ENCODE assay signal across 16 cellular contexts in the genomic region with DNA sequence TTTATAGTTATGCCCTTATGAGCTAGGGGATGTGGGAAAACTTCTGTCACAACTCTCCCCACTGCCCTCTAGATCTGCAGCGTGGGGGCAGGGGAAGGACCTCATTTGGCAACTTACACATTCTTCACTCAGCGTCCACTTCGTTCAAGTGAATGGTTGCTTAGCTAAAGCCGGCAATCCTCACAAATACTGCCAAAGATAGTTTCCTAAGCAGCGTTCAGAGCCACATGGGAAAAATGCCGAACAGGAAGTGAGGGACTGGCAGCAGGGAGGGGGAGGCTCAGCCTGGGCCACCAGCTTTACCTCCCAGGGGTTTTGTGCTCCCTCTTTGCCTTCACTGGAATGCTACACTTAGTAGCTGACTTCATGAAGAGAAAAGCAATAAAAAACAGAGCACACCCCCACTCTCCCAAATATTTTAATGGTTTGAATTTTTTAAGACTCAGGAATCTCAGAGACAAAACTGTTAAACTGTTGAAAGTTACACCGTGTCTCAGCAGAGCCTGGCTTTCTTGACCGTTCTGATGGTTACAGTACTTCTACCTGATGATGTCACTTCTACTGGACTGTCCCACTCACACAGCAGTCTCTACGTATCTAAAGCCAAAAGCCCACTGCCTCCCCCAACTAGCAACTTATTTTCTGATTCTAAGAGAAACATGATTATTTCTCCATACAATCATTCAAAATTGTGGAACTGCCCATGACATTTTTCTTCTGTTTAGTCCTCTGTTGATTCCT. TPM values are rescaled to one million over a fixed set of nuclear protein-coding genes. Genes with fewer than 3 reads are reported as not detected.
DNase-seq lines count a peak whose midpoint lies in the region; ATAC-seq and TF ChIP-seq lines count a peak whose summit lies in the region.
"Had no signal": no experiment of that assay in that cellular context is flagged by ENCODE, and none has a peak within 500 bp of the region (broad histone marks: within the 10 kb centered on the region; RNA-seq: fewer than 3 reads in every experiment).

No MANE protein-coding gene starts in this region.

- H3K4me3 Mint-ChIP-seq in WTC11 = no peak overlapping the region
- H3K4me3 Mint-ChIP-seq: dendritic cell treated with granulocyte-macrophage colony-stimulating factor and Interleukin-4, amounts not matched to agents 40 ng/mL and 50 ng/mL, for 4 days had no signal

- no peak overlapping the region for H3K9ac ChIP-seq in parathyroid adenoma

- peak overlapping the region; percentile 10; the same call in 1 of the 2 replicates for H3K27ac ChIP-seq in C4-2B
- no peak overlapping the region for H3K27ac ChIP-seq in parathyroid adenoma
- H3K27ac ChIP-seq in transverse colon = no peak overlapping the region
- H3K27ac ChIP-seq: gastrocnemius medialis, right lobe of liver had no signal

- no peaks in the 10 kb centered on the region for H3K27me3 Mint-ChIP-seq in WTC11 (ENCODE audit: low read depth)
- H3K27me3 Mint-ChIP-seq: dendritic cell treated with granulocyte-macrophage colony-stimulating factor and Interleukin-4, amounts not matched to agents 40 ng/mL and 50 ng/mL, for 4 days had no signal

- H3K36me3 ChIP-seq in parathyroid adenoma (ENCODE audit: control insufficient read depth, insufficient read depth, low read length) = no peaks in the 10 kb centered on the region
- no peaks in the 10 kb centered on the region for H3K36me3 ChIP-seq in transverse colon
- H3K36me3 ChIP-seq: gastrocnemius medialis, right lobe of liver had no signal

- intact Hi-C loops in left cardiac atrium (cut with DNase I) (no loop called here), transverse colon (cut with DNase I; ENCODE audit: low total_unique reads) (loop anchor here (1.0 kb wide), 1 partner anchor 28 kb away; no protein-coding TSS in a partner anchor)

- ATAC-seq in WTC11 (peak; percentile 83), left cardiac atrium (peak; percentile 65 to 89), GM18519 (IDR thresholded peaks at IDR 0.05; ENCODE audit: low FRiP score, unreplicated experiment) (no peak)
- ATAC-seq: gastrocnemius medialis had no signal

- no peaks in the 10 kb centered on the region for H3K79me2 ChIP-seq in parathyroid adenoma

- no peaks in the 10 kb centered on the region for H3K9me3 Mint-ChIP-seq in WTC11
- H3K9me3 Mint-ChIP-seq: activated T-helper 2 cell treated with anti-CD3 and anti-CD28 coated beads, Interferon-gamma antibody, Interleukin-2, Interleukin-4, amounts not matched to agents 10 μg/mL and 5 μg/mL and 100 μg/mL, durations not matched to agents 14 hours and 24 hours and 36 hours; dendritic cell treated with granulocyte-macrophage colony-stimulating factor and Interleukin-4, amounts not matched to agents 40 ng/mL and 50 ng/mL, for 4 days had no signal

- H3K27me3 ChIP-seq in parathyroid adenoma (ENCODE audit: control insufficient read depth, insufficient read depth, low read length) = no peaks in the 10 kb centered on the region
- no peaks in the 10 kb centered on the region for H3K27me3 ChIP-seq in transverse colon
- H3K27me3 ChIP-seq: gastrocnemius medialis, right lobe of liver had no signal

- TF ChIP-seq CTCF in C4-2B (conservative IDR thresholded peaks at IDR 0.05) = no peak
- no peak for TF ChIP-seq CTCF in WTC11 (IDR thresholded peaks at IDR 0.05)
- no peak for TF ChIP-seq CTCF in parathyroid adenoma (IDR thresholded peaks at IDR 0.05)
- no peak for TF ChIP-seq CTCF in transverse colon (IDR thresholded peaks at IDR 0.05)

- peak overlapping the region; percentile 52 for H3K27ac Mint-ChIP-seq in WTC11
- H3K27ac Mint-ChIP-seq: activated T-helper 2 cell treated with anti-CD3 and anti-CD28 coated beads, Interferon-gamma antibody, Interleukin-2, Interleukin-4, amounts not matched to agents 10 μg/mL and 5 μg/mL and 100 μg/mL, durations not matched to agents 14 hours and 24 hours and 36 hours; dendritic cell treated with granulocyte-macrophage colony-stimulating factor and Interleukin-4, amounts not matched to agents 40 ng/mL and 50 ng/mL, for 4 days had no signal

- TF ChIP-seq POLR2A in transverse colon (IDR thresholded peaks at IDR 0.05) = no peak

- CTCF ChIA-PET in WTC11 (lab: Charles Lee) = interaction anchor here (0.9 kb wide), 1 partner anchor 251 kb away, joined by 4 read pairs; no protein-coding TSS in a partner anchor

- peak; percentile 24 for DNase-seq in WTC11 (ENCODE audit: low spot score)
- peak; percentile 34 for DNase-seq in left cardiac atrium
- DNase-seq in transverse colon = no peak
- no peak for DNase-seq in activated effector memory CD4-positive, alpha-beta T cell treated with Interleukin-2 at 50 U/mL for 16 hours
- DNase-seq in KBM-7 = no peak
- DNase-seq: activated CD4-positive, alpha-beta T cell treated with anti-CD3 and anti-CD28 coated beads for 48 hours; EL; gastrocnemius medialis; mammary epithelial cell; NCI-H1105 treated with DMSO at 0.1 percent for 48 hours had no signal

- H3K4me3 ChIP-seq in parathyroid adenoma (ENCODE audit: low read depth, low read length) (no peak overlapping the region), transverse colon (no peak overlapping the region)
- H3K4me3 ChIP-seq: right lobe of liver had no signal

- H3K4me2 ChIP-seq in parathyroid adenoma (ENCODE audit: low read length) = peak overlapping the region; percentile 41

- WGBS in transverse colon (ENCODE audit: low coverage in 1 of 2), 2 donors = 47 to 52% methylated on average over 7 to 9 of the region's 9 CpGs

- H3K36me3 Mint-ChIP-seq in WTC11 = no peaks in the 10 kb centered on the region

- H3K4me1 ChIP-seq in parathyroid adenoma (no peaks in the 10 kb centered on the region), transverse colon (no peaks in the 10 kb centered on the region)
- H3K4me1 ChIP-seq: gastrocnemius medialis, right lobe of liver had no signal

- peaks cover 29% of the 10 kb centered on the region for H3K4me1 Mint-ChIP-seq in WTC11

- in situ Hi-C loops in transverse colon (cut with MboI; ENCODE audit: low pct_ligation_motif_present in 1 of 4, low pct_unique_long_range_greater_than_20kb in 1 of 4, low sequenced_read_pairs in 3 of 4) (loop anchor here in 1 of 4 donors (25.0 kb wide), 1 partner anchor 258 kb away; no protein-coding TSS in a partner anchor), KBM-7 (cut with MboI; ENCODE audit: low pct_unique_long_range_greater_than_20kb, low sequenced_read_pairs) (no loop called here)

- POLR2A ChIA-PET in WTC11 (lab: Charles Lee) = no interaction called here

- no peaks in the 10 kb centered on the region for H3K9me3 ChIP-seq in parathyroid adenoma (ENCODE audit: control insufficient read depth, low read length)
- no peaks in the 10 kb centered on the region for H3K9me3 ChIP-seq in transverse colon
- H3K9me3 ChIP-seq: gastrocnemius medialis, right lobe of liver had no signal

- no peak for TF ChIP-seq EP300 in transverse colon (IDR thresholded peaks at IDR 0.05; ENCODE audit: low read depth)

- H2AFZ ChIP-seq in parathyroid adenoma = no peak overlapping the region

TF ChIP-seq in WTC11, 78 proteins besides CTCF, POLR2A, EP300 and RAD21 (continues in another document):
- TF ChIP-seq, protein P1, sequence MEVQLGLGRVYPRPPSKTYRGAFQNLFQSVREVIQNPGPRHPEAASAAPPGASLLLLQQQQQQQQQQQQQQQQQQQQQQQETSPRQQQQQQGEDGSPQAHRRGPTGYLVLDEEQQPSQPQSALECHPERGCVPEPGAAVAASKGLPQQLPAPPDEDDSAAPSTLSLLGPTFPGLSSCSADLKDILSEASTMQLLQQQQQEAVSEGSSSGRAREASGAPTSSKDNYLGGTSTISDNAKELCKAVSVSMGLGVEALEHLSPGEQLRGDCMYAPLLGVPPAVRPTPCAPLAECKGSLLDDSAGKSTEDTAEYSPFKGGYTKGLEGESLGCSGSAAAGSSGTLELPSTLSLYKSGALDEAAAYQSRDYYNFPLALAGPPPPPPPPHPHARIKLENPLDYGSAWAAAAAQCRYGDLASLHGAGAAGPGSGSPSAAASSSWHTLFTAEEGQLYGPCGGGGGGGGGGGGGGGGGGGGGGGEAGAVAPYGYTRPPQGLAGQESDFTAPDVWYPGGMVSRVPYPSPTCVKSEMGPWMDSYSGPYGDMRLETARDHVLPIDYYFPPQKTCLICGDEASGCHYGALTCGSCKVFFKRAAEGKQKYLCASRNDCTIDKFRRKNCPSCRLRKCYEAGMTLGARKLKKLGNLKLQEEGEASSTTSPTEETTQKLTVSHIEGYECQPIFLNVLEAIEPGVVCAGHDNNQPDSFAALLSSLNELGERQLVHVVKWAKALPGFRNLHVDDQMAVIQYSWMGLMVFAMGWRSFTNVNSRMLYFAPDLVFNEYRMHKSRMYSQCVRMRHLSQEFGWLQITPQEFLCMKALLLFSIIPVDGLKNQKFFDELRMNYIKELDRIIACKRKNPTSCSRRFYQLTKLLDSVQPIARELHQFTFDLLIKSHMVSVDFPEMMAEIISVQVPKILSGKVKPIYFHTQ (CRISPR knock-in tag; IDR thresholded peaks at IDR 0.05) = no peak
- TF ChIP-seq, protein P2, sequence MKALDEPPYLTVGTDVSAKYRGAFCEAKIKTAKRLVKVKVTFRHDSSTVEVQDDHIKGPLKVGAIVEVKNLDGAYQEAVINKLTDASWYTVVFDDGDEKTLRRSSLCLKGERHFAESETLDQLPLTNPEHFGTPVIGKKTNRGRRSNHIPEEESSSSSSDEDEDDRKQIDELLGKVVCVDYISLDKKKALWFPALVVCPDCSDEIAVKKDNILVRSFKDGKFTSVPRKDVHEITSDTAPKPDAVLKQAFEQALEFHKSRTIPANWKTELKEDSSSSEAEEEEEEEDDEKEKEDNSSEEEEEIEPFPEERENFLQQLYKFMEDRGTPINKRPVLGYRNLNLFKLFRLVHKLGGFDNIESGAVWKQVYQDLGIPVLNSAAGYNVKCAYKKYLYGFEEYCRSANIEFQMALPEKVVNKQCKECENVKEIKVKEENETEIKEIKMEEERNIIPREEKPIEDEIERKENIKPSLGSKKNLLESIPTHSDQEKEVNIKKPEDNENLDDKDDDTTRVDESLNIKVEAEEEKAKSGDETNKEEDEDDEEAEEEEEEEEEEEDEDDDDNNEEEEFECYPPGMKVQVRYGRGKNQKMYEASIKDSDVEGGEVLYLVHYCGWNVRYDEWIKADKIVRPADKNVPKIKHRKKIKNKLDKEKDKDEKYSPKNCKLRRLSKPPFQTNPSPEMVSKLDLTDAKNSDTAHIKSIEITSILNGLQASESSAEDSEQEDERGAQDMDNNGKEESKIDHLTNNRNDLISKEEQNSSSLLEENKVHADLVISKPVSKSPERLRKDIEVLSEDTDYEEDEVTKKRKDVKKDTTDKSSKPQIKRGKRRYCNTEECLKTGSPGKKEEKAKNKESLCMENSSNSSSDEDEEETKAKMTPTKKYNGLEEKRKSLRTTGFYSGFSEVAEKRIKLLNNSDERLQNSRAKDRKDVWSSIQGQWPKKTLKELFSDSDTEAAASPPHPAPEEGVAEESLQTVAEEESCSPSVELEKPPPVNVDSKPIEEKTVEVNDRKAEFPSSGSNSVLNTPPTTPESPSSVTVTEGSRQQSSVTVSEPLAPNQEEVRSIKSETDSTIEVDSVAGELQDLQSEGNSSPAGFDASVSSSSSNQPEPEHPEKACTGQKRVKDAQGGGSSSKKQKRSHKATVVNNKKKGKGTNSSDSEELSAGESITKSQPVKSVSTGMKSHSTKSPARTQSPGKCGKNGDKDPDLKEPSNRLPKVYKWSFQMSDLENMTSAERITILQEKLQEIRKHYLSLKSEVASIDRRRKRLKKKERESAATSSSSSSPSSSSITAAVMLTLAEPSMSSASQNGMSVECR (CRISPR knock-in tag; IDR thresholded peaks at IDR 0.05; ENCODE audit: borderline replicate concordance) = no peak

RNA-seq across cellular contexts. Expression of a gene that starts 10.4 kb away (rescaled TPM):
- 0.87 to 1.5 TPM (median 0.94 TPM) in 3 replicates for total RNA-seq in WTC11 (2021)
- total RNA-seq in left cardiac atrium = under 1 TPM in 1 of 2 donors, not detected in 1; 0.18 TPM
- total RNA-seq in transverse colon = not detected
- total RNA-seq: activated T-helper 2 cell treated with anti-CD3 and anti-CD28 coated beads, Interferon-gamma antibody, Interleukin-2, Interleukin-4, amounts not matched to agents 10 μg/mL and 5 μg/mL and 100 μg/mL, durations not matched to agents 14 hours and 24 hours and 36 hours; gastrocnemius medialis; mammary epithelial cell had no signal

Comparison
In these comparisons a context has a peak if more than half of its experiments do, and no peak if none do; other contexts are left out.
1. DNase-seq: peak in WTC11 (single experiment) and left cardiac atrium (single experiment); none in transverse colon (single experiment), activated effector memory CD4-positive, alpha-beta T cell treated with Interleukin-2 at 50 U/mL for 16 hours (single experiment) and KBM-7 (single experiment).